In genomic region chr9:125986966-125987365, GRCh38 we compare ENCODE assay signal across 17 cellular contexts.
"Had no signal": no experiment of that assay in that cellular context is flagged by ENCODE, and none has a peak within 500 bp of the region (broad histone marks: within the 10 kb centered on the region; RNA-seq: fewer than 3 reads in every experiment).

No MANE protein-coding gene starts in this region.

- H3K27ac Mint-ChIP-seq: activated CD4-positive, alpha-beta T cell treated with anti-CD3 and anti-CD28 coated beads, Interleukin-2, amount 10 ng/mL, durations not matched to agents 24 days and 14 days; activated CD8-positive, alpha-beta T cell treated with anti-CD3 and anti-CD28 coated beads for 36 hours; activated naive CD4-positive, alpha-beta T cell treated with anti-CD3 and anti-CD28 coated beads for 36 hours; effector memory CD8-positive, alpha-beta T cell; progenitor cell of endocrine pancreas; type B pancreatic cell had no signal

- ATAC-seq: activated CD8-positive, alpha-beta T cell treated with anti-CD3 and anti-CD28 coated beads for 36 hours; body of pancreas; effector memory CD8-positive, alpha-beta T cell; left ventricle myocardium superior had no signal

- H3K9me3 Mint-ChIP-seq: activated CD4-positive, alpha-beta T cell treated with anti-CD3 and anti-CD28 coated beads, Interleukin-2, amount 10 ng/mL, durations not matched to agents 24 days and 14 days; activated CD8-positive, alpha-beta T cell treated with anti-CD3 and anti-CD28 coated beads for 36 hours; activated naive CD4-positive, alpha-beta T cell treated with anti-CD3 and anti-CD28 coated beads for 36 hours; effector memory CD8-positive, alpha-beta T cell; type B pancreatic cell had no signal

- H3K4me3 Mint-ChIP-seq: activated CD4-positive, alpha-beta T cell treated with anti-CD3 and anti-CD28 coated beads, Interleukin-2, amount 10 ng/mL, durations not matched to agents 24 days and 14 days; activated CD8-positive, alpha-beta T cell treated with anti-CD3 and anti-CD28 coated beads for 36 hours; activated naive CD4-positive, alpha-beta T cell treated with anti-CD3 and anti-CD28 coated beads for 36 hours; effector memory CD8-positive, alpha-beta T cell; type B pancreatic cell had no signal

- H3K36me3 Mint-ChIP-seq: type B pancreatic cell had no signal

- DNase-seq: activated CD4-positive, alpha-beta T cell treated with anti-CD3 and anti-CD28 coated beads, Interleukin-2, amount 10 ng/mL, durations not matched to agents 24 days and 14 days; activated CD8-positive, alpha-beta T cell treated with anti-CD3 and anti-CD28 coated beads for 36 hours; activated effector memory CD4-positive, alpha-beta T cell treated with Interleukin-2 at 50 U/mL for 16 hours; activated naive CD4-positive, alpha-beta T cell treated with anti-CD3 and anti-CD28 coated beads for 36 hours; activated T-cell treated with anti-CD3 and anti-CD28 coated beads, Interleukin-2, amount 50 U/mL, for 48 hours; anterior cingulate cortex; body of pancreas; effector memory CD8-positive, alpha-beta T cell; hippocampal formation; left ventricle myocardium superior; retina; spleen; stimulated activated CD4-positive, alpha-beta T cell treated with anti-CD3 and anti-CD28 coated beads, Interleukin-4, amount 100 ng/mL, for 1 hour; stimulated activated naive CD4-positive, alpha-beta T cell; T-helper 9 cell had no signal

- H3K27me3 Mint-ChIP-seq: activated CD4-positive, alpha-beta T cell treated with anti-CD3 and anti-CD28 coated beads, Interleukin-2, amount 10 ng/mL, durations not matched to agents 24 days and 14 days had no signal

- H3K4me1 Mint-ChIP-seq: activated CD4-positive, alpha-beta T cell treated with anti-CD3 and anti-CD28 coated beads, Interleukin-2, amount 10 ng/mL, durations not matched to agents 24 days and 14 days had no signal
